ENCODE assay signal across 9 cellular contexts in the genomic region with DNA sequence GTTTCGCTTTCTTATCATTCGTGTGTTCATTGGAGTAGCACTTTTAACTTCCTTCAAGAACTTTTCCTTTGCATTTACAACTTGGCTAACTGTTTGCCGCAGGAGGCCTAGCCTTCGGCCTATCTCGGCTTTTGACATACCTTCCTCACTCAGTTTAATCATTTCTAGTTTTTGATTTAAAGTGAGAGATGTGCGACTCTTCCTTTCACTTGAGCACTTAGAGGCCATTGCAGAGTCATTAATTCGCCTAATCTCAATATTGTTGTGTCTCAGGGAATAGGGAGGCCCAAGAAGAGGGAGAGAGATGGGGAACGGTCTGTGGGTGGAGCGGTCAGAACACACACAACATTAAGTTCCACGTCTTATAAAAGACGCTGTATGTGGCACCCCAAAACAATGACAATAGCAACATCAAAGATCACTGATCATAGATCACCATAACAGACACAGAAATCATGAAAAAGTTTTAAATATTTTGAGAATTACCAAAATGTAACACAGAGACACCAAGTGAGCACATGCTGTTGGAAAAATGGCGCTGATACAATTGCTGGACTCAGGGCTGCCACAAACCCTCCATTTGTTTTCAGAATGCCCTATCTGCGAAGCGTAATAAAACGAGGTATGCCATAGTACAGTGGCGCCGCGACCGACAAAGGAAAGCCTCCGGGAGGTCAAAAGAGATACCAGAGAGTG. TPM values are rescaled to one million over a fixed set of nuclear protein-coding genes. Genes with fewer than 3 reads are reported as not detected.
DNase-seq lines count a peak whose midpoint lies in the region; ATAC-seq, FAIRE-seq and TF ChIP-seq lines count a peak whose summit lies in the region.
"Had no signal": no experiment of that assay in that cellular context is flagged by ENCODE, and none has a peak within 500 bp of the region (broad histone marks: within the 10 kb centered on the region; RNA-seq: fewer than 3 reads in every experiment).

No MANE protein-coding gene starts in this region.

- in situ Hi-C loops in GM13977 (cut with MboI; ENCODE audit: low pct_unique_long_range_greater_than_20kb, low sequenced_read_pairs, unreplicated experiment), result no loop called here

- ATAC-seq in T-helper 17 cell (no peak), foreskin keratinocyte (no peak), GM18909 (IDR thresholded peaks at IDR 0.05; ENCODE audit: poor library complexity, unreplicated experiment) (no peak), GM21619 (IDR thresholded peaks at IDR 0.05; ENCODE audit: unreplicated experiment) (no peak)

- H3K36me3 ChIP-seq in small intestine (ENCODE audit: control insufficient read depth in 2 of 2, insufficient read depth in 2 of 2, low read length in 2 of 2), result peaks cover 0 to 3% of the 10 kb centered on the region in 2 donors

- TF ChIP-seq CTCF in foreskin keratinocyte (conservative IDR thresholded peaks at IDR 0.05) (no peak), GM13977 (IDR thresholded peaks at IDR 0.05; ENCODE audit: extremely low read depth, insufficient read depth, missing control alignments) (no peak)

- H3K4me1 ChIP-seq in foreskin keratinocyte (no peaks in the 10 kb centered on the region), small intestine (ENCODE audit: control insufficient read depth in 2 of 2, insufficient read depth in 1 of 2, low read depth in 1 of 2, low read length in 1 of 2) (peaks cover 2 to 5% of the 10 kb centered on the region in 2 donors)

- H3K27ac Mint-ChIP-seq in T-helper 17 cell, result peak overlapping the region; percentile 96

- H3K4me3 ChIP-seq in small intestine (ENCODE audit: low read depth in 1 of 2, low read length in 2 of 2), result peak overlapping the region; percentile 70 to 80

- H3K27me3 ChIP-seq in foreskin keratinocyte (no peaks in the 10 kb centered on the region), small intestine (ENCODE audit: control insufficient read depth in 2 of 2, insufficient read depth in 2 of 2, low read length in 2 of 2) (no peaks in the 10 kb centered on the region)

- no peak for FAIRE-seq in small intestine (lab: Jason Lieb, UNC)

- peaks cover 62% of the 10 kb centered on the region for H3K4me1 Mint-ChIP-seq in T-helper 17 cell

- no peaks in the 10 kb centered on the region for H3K27me3 Mint-ChIP-seq in T-helper 17 cell

- H3K36me3 Mint-ChIP-seq in T-helper 17 cell (ENCODE audit: low read depth), result peaks cover 4% of the 10 kb centered on the region

- peak; percentile 51 for DNase-seq in NCI-H1105 treated with DMSO at 0.1 percent for 48 hours (lab: John Stamatoyannopoulos, UW)
- no peak for DNase-seq in NCI-H1105 (lab: John Stamatoyannopoulos, UW)
- no peak for DNase-seq in T-helper 17 cell
- peak; percentile 3 to 9 for DNase-seq in foreskin keratinocyte
- DNase-seq in small intestine, result no peak
- no peak for DNase-seq in GM13977 (ENCODE audit: low spot score)

- 21 to 35% (median 24%) methylated on average over 20 of the region's 20 CpGs for WGBS in small intestine, 3 donors

- peak overlapping the region; percentile 96 for H3K4me3 Mint-ChIP-seq in T-helper 17 cell

- H3K9me3 ChIP-seq in T-helper 17 cell (ENCODE audit: control insufficient read depth, low read length, poor library complexity, severe bottlenecking), result no peaks in the 10 kb centered on the region
- no peaks in the 10 kb centered on the region for H3K9me3 ChIP-seq in small intestine (ENCODE audit: control insufficient read depth, low read depth)

- H3K27ac ChIP-seq in foreskin keratinocyte (peak overlapping the region; percentile 94), small intestine (ENCODE audit: low read depth in 1 of 2, low read length in 1 of 2) (peak overlapping the region; percentile 81 to 92)

RNA-seq across cellular contexts. Expression of gene TIGD1, which starts 0.6 kb away (rescaled TPM):
- 10 to 100 TPM; 14.6 to 17.2 TPM for total RNA-seq in T-helper 17 cell
- total RNA-seq in foreskin keratinocyte, result 1.4 and 2.1 TPM in 2 replicates
- 0.58 and 0.68 TPM in 2 replicates for polyA plus RNA-seq in foreskin keratinocyte
- 1 to 10 TPM in 2 of 3 donors, under 1 TPM in 1; 0.54 to 3.1 (median 2.8) TPM for polyA plus RNA-seq in small intestine

RNA-seq across cellular contexts. Expression of gene EIF4E2, which starts 0.7 kb away (rescaled TPM):
- 10 to 100 TPM; 52.1 to 58.8 TPM for total RNA-seq in T-helper 17 cell
- 74.7 and 79.2 TPM in 2 replicates for total RNA-seq in foreskin keratinocyte
- 83.3 and 84.4 TPM in 2 replicates for polyA plus RNA-seq in foreskin keratinocyte
- polyA plus RNA-seq in small intestine, result 100 to 1,000 TPM in 1 of 3 donors, 10 to 100 TPM in 2; 67.9 to 103 (median 98.4) TPM

RNA-seq across cellular contexts. Expression of gene CHRNG, which starts 10.3 kb away (rescaled TPM):
- not detected for total RNA-seq in T-helper 17 cell
- total RNA-seq in foreskin keratinocyte, result not detected in 2 replicates
- polyA plus RNA-seq in foreskin keratinocyte, result not detected in 2 replicates
- polyA plus RNA-seq in small intestine, result not detected
- polyA plus RNA-seq: adipose tissue had no signal

RNA-seq across cellular contexts. Expression of gene CHRND, which starts 23.8 kb away (rescaled TPM):
- total RNA-seq in T-helper 17 cell, result not detected
- not detected in 2 replicates for total RNA-seq in foreskin keratinocyte
- polyA plus RNA-seq in foreskin keratinocyte, result not detected in 2 replicates
- polyA plus RNA-seq in small intestine, result not detected

RNA-seq across cellular contexts. Expression of gene PRSS56, which starts 29.6 kb away (rescaled TPM):
- total RNA-seq in T-helper 17 cell (not detected), foreskin keratinocyte (not detected in 2 replicates)
- polyA plus RNA-seq in foreskin keratinocyte (not detected in 2 replicates), small intestine (not detected)
- polyA plus RNA-seq: adipose tissue had no signal

Comparison
In these comparisons a context has a peak if more than half of its experiments do, and no peak if none do; other contexts are left out.
1. DNase-seq: peak in NCI-H1105 treated with DMSO at 0.1 percent for 48 hours (single experiment) and foreskin keratinocyte (2 of 2); none in NCI-H1105 (single experiment), T-helper 17 cell (0 of 3), small intestine (single experiment) and GM13977 (single experiment).